ENCODE assay signal across 1 cellular context in genomic region chr3:138434276-138434874, GRCh38.
TF ChIP-seq lines count a peak whose summit lies in the region.

A gene with protein sequence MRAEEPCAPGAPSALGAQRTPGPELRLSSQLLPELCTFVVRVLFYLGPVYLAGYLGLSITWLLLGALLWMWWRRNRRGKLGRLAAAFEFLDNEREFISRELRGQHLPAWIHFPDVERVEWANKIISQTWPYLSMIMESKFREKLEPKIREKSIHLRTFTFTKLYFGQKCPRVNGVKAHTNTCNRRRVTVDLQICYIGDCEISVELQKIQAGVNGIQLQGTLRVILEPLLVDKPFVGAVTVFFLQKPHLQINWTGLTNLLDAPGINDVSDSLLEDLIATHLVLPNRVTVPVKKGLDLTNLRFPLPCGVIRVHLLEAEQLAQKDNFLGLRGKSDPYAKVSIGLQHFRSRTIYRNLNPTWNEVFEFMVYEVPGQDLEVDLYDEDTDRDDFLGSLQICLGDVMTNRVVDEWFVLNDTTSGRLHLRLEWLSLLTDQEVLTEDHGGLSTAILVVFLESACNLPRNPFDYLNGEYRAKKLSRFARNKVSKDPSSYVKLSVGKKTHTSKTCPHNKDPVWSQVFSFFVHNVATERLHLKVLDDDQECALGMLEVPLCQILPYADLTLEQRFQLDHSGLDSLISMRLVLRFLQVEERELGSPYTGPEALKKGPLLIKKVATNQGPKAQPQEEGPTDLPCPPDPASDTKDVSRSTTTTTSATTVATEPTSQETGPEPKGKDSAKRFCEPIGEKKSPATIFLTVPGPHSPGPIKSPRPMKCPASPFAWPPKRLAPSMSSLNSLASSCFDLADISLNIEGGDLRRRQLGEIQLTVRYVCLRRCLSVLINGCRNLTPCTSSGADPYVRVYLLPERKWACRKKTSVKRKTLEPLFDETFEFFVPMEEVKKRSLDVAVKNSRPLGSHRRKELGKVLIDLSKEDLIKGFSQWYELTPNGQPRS (plus strand): TSS chr3:138434616. CDS start chr3:138434799, 183 bp downstream.

TF ChIP-seq in neural cell, 6 proteins besides CTCF, POLR2A, EP300 and RAD21 (continued from another document):
- no peak for TF ChIP-seq TAF1 (IDR thresholded peaks at IDR 0.05; ENCODE audit: low read depth)
- peak; percentile 5 for TF ChIP-seq POLR2AphosphoS5 (IDR thresholded peaks at IDR 0.05)
